ENCODE assay signal across 14 cellular contexts in genomic region chr3:2036096-2036495, GRCh38.
DNase-seq lines count a peak whose midpoint lies in the region; ATAC-seq and TF ChIP-seq lines count a peak whose summit lies in the region.
"Had no signal": no experiment of that assay in that cellular context is flagged by ENCODE, and none has a peak within 500 bp of the region (broad histone marks: within the 10 kb centered on the region; RNA-seq: fewer than 3 reads in every experiment).

No MANE protein-coding gene starts in this region.

- H3K18ac ChIP-seq in mesendoderm (ENCODE audit: low read length), result no peak overlapping the region

- no peak overlapping the region for H3K23ac ChIP-seq in mesendoderm (ENCODE audit: low read length)

- no peak overlapping the region for H2BK120ac ChIP-seq in mesendoderm (ENCODE audit: low read depth, low read length)

- H3K27me3 ChIP-seq in mesendoderm (ENCODE audit: insufficient read depth, low read length, poor library complexity), result no peaks in the 10 kb centered on the region
- H3K27me3 ChIP-seq: BLaER1 treated with 17β-estradiol and CSF1 and Interleukin-3, amounts not matched to agents 10 nM and 100 nM had no signal

- H3K9ac ChIP-seq in mesendoderm (ENCODE audit: low read length), result no peak overlapping the region
- H3K9ac ChIP-seq: BLaER1 treated with 17β-estradiol and CSF1 and Interleukin-3, amounts not matched to agents 10 nM and 100 nM had no signal

- DNase-seq in LNCaP clone FGC (ENCODE audit: low read depth) (peak; percentile 26), OCI-M1 (lab: John Stamatoyannopoulos, UW) (peak; percentile 76), mesendoderm (peak; percentile 8), posterior vena cava (ENCODE audit: low spot score) (no peak), NCI-H345 treated with DMSO at 0.1 percent for 48 hours (lab: John Stamatoyannopoulos, UW; ENCODE audit: unreplicated experiment) (no peak)
- DNase-seq: Calu3; CD8-positive, alpha-beta T cell; DMS79 treated with DMSO at 0.1 percent for 48 hours; GF-D8 had no signal

- no peak overlapping the region for H3K4me3 ChIP-seq in LNCaP clone FGC (ENCODE audit: low read depth, low read length)
- no peak overlapping the region for H3K4me3 ChIP-seq in mesendoderm (ENCODE audit: low read length)
- H3K4me3 ChIP-seq: BLaER1 treated with 17β-estradiol and CSF1 and Interleukin-3, amounts not matched to agents 10 nM and 100 nM; HAP-1 had no signal

- no peak overlapping the region for H2AK5ac ChIP-seq in mesendoderm (ENCODE audit: low read length)

- H4K5ac ChIP-seq in mesendoderm (ENCODE audit: low read length), result no peak overlapping the region

- ATAC-seq in GM21526 (IDR thresholded peaks at IDR 0.05; ENCODE audit: low FRiP score, unreplicated experiment), result no peak
- ATAC-seq in HG03571 (IDR thresholded peaks at IDR 0.05; ENCODE audit: unreplicated experiment), result no peak
- ATAC-seq: CD8-positive, alpha-beta T cell had no signal

- no peak overlapping the region for H4K8ac ChIP-seq in mesendoderm (ENCODE audit: low read depth, low read length)

- no peak overlapping the region for H2BK15ac ChIP-seq in mesendoderm (replicated peaks; ENCODE audit: low read depth)

- H3K27ac ChIP-seq in mesendoderm (ENCODE audit: low read depth, low read length), result no peak overlapping the region
- H3K27ac ChIP-seq: BLaER1 treated with 17β-estradiol and CSF1 and Interleukin-3, amounts not matched to agents 10 nM and 100 nM; HL-60 had no signal

- no peaks in the 10 kb centered on the region for H3K79me1 ChIP-seq in mesendoderm (ENCODE audit: low read length)

- H3K4me2 ChIP-seq in mesendoderm (ENCODE audit: low read length), result no peak overlapping the region

- no peaks in the 10 kb centered on the region for H3K36me3 ChIP-seq in mesendoderm (ENCODE audit: control insufficient read depth, insufficient read depth, low read length)
- H3K36me3 ChIP-seq: BLaER1 treated with 17β-estradiol and CSF1 and Interleukin-3, amounts not matched to agents 10 nM and 100 nM; HAP-1 had no signal

- no CpG with 5 or more reads among the region's 4 CpGs for WGBS in mesendoderm (ENCODE audit: extremely low coverage, insufficient coverage, low lambda C conversion rate)

- H2BK5ac ChIP-seq in mesendoderm (ENCODE audit: low read length), result no peak overlapping the region

- H3K56ac ChIP-seq in mesendoderm (ENCODE audit: low read length), result no peak overlapping the region

- H3K79me2 ChIP-seq in mesendoderm (ENCODE audit: control insufficient read depth, insufficient read depth, low read length), result no peaks in the 10 kb centered on the region

- TF ChIP-seq CTCF in LNCaP clone FGC (IDR thresholded peaks at IDR 0.05; ENCODE audit: control insufficient read depth, extremely low read depth, insufficient read depth), result no peak

- no peak overlapping the region for H3K4ac ChIP-seq in mesendoderm (ENCODE audit: low read depth, low read length)

- no peaks in the 10 kb centered on the region for H3K4me1 ChIP-seq in mesendoderm (ENCODE audit: control insufficient read depth, low read depth, low read length)
- H3K4me1 ChIP-seq: HAP-1 had no signal

- intact Hi-C loops in posterior vena cava (cut with DNase I), result no loop called here

Comparison
In these comparisons a context has a peak if more than half of its experiments do, and no peak if none do; other contexts are left out.
1. DNase-seq: peak in LNCaP clone FGC (single experiment), OCI-M1 (single experiment) and mesendoderm (single experiment); none in posterior vena cava (single experiment) and NCI-H345 treated with DMSO at 0.1 percent for 48 hours (single experiment).